ENCODE assay signal across 9 cellular contexts in genomic region chr11:116357769-116358544, GRCh38.
A peak's percentile ranks its signal among the peaks of the same experiment; 100 is the strongest.
DNase-seq lines count a peak whose midpoint lies in the region; ATAC-seq and TF ChIP-seq lines count a peak whose summit lies in the region.
"Had no signal": no experiment of that assay in that cellular context is flagged by ENCODE, and none has a peak within 500 bp of the region (broad histone marks: within the 10 kb centered on the region; RNA-seq: fewer than 3 reads in every experiment).

No MANE protein-coding gene starts in this region.

- no peak overlapping the region for H2BK12ac ChIP-seq in H9 (ENCODE audit: insufficient read length, low read depth, low read length)

- peaks cover 24 to 45% of the 10 kb centered on the region in 2 experiments for H3K4me1 Mint-ChIP-seq in H9
- peaks cover 22% of the 10 kb centered on the region for H3K4me1 Mint-ChIP-seq in memory B cell

- H2BK20ac ChIP-seq in H9 (ENCODE audit: low read depth, low read length, poor library complexity, severe bottlenecking), result no peak overlapping the region

- no CpG with 5 or more reads among the region's 38 CpGs for WGBS in H9 (ENCODE audit: extremely low coverage, insufficient read length, low lambda C conversion rate)

- peaks cover 0 to 6% (median 0%) of the 10 kb centered on the region in 3 experiments; a peak in 1 of 7 replicates for H3K36me3 Mint-ChIP-seq in H9 (ENCODE audit: insufficient read depth in 1 of 3, low read depth in 3 of 3)
- H3K36me3 Mint-ChIP-seq in memory B cell, result no peaks in the 10 kb centered on the region

- H3K4me2 ChIP-seq in H9 (ENCODE audit: insufficient read depth, insufficient read length, low read length), result no peak overlapping the region

- H3K27me3 Mint-ChIP-seq in H9 (ENCODE audit: low read depth), result peaks cover 5% of the 10 kb centered on the region; the same call in 1 of the 2 replicates
- H3K27me3 Mint-ChIP-seq in memory B cell, result no peaks in the 10 kb centered on the region

- H2BK15ac ChIP-seq in H9 (ENCODE audit: low read depth, low read length), result no peak overlapping the region

- H3K9me3 ChIP-seq in H9 (ENCODE audit: control insufficient read depth, low read depth, low read length) (no peaks in the 10 kb centered on the region), colonic mucosa (no peaks in the 10 kb centered on the region)

- H3K56ac ChIP-seq in H9 (ENCODE audit: insufficient read length, low read depth, low read length), result no peak overlapping the region

- peak; percentile 93 for TF ChIP-seq CTCF in C4-2B (conservative IDR thresholded peaks at IDR 0.05)
- peak; percentile 99 for TF ChIP-seq CTCF in H9 (conservative IDR thresholded peaks at IDR 0.05)
- peak; percentile 61 for TF ChIP-seq CTCF in colonic mucosa (IDR thresholded peaks at IDR 0.05)

- H3K27me3 ChIP-seq in H9 (ENCODE audit: insufficient read depth, low read length), result no peaks in the 10 kb centered on the region
- H3K27me3 ChIP-seq in colonic mucosa, result peaks cover 7% of the 10 kb centered on the region

- no peaks in the 10 kb centered on the region for H3K79me1 ChIP-seq in H9 (ENCODE audit: insufficient read depth, low read depth, low read length, poor library complexity, severe bottlenecking)

- H3K4me3 Mint-ChIP-seq in H9 (no peak overlapping the region), memory B cell (no peak overlapping the region)
- H3K4me3 Mint-ChIP-seq: activated T-cell treated with anti-CD3 and anti-CD28 coated beads, Interleukin-2, amount 50 U/mL, for 72 hours had no signal

- intact Hi-C loops in colonic mucosa (cut with DNase I), result loop anchor here (2.0 kb wide), 1 partner anchor 143 kb away; no protein-coding TSS in a partner anchor

- H3K9ac ChIP-seq in H9 (ENCODE audit: extremely low read depth, insufficient read length, low read length) (no peak overlapping the region), colonic mucosa (ENCODE audit: low read depth in 2 of 2, low read length in 2 of 2) (no peak overlapping the region)

- H3K14ac ChIP-seq in H9 (ENCODE audit: insufficient read depth, low read length), result no peak overlapping the region

- H4K5ac ChIP-seq in H9 (ENCODE audit: insufficient read length, low read depth, low read length), result no peak overlapping the region

- DNase-seq in H9 (peak; percentile 93), colonic mucosa (peak; percentile 35), memory B cell (ENCODE audit: low spot score in 2 of 2) (peak in 1 of 2 donors; percentile 11), SKM-1 treated with dmso at 0.1 percent for 144 hours (lab: John Stamatoyannopoulos, UW; ENCODE audit: unreplicated experiment) (no peak)
- no peak for DNase-seq in stimulated activated CD4-positive, alpha-beta T cell treated with anti-CD3 and anti-CD28 coated beads, Interleukin-2, amount 100 ng/mL, for 24 hours

- H4K8ac ChIP-seq in H9 (replicated peaks; ENCODE audit: insufficient read length, low read depth, low read length), result no peak overlapping the region

- no peak overlapping the region for H2AFZ ChIP-seq in H9 (ENCODE audit: low read length)

- ATAC-seq in memory B cell (ENCODE audit: low read depth), result peak; percentile 74
- no peak for ATAC-seq in HG03460 (IDR thresholded peaks at IDR 0.05; ENCODE audit: unreplicated experiment)
- ATAC-seq in GM18867 (IDR thresholded peaks at IDR 0.05; ENCODE audit: unreplicated experiment), result no peak
- ATAC-seq: activated T-cell treated with anti-CD3 and anti-CD28 coated beads, Interleukin-2, amount 50 U/mL, for 72 hours had no signal

- H3K23me2 ChIP-seq in H9 (ENCODE audit: insufficient read length, low read depth, low read length, poor library complexity, severe bottlenecking), result no peaks in the 10 kb centered on the region

- H3K9me3 Mint-ChIP-seq in H9 (no peaks in the 10 kb centered on the region; a peak in 1 of 5 replicates), memory B cell (no peaks in the 10 kb centered on the region)
- H3K9me3 Mint-ChIP-seq: activated T-cell treated with anti-CD3 and anti-CD28 coated beads, Interleukin-2, amount 50 U/mL, for 72 hours had no signal

- H3K36me3 ChIP-seq in colonic mucosa, result no peaks in the 10 kb centered on the region

- no peak overlapping the region for H2BK120ac ChIP-seq in H9 (ENCODE audit: low read depth, low read length, poor library complexity, severe bottlenecking)

- H3K23ac ChIP-seq in H9 (ENCODE audit: insufficient read length, low read depth, low read length), result no peak overlapping the region

- H3K27ac Mint-ChIP-seq in H9 (peak overlapping the region in 1 of 3 experiments; percentile 22; a peak in 2 of 7 replicates), memory B cell (no peak overlapping the region)
- H3K27ac Mint-ChIP-seq: activated T-cell treated with anti-CD3 and anti-CD28 coated beads, Interleukin-2, amount 50 U/mL, for 72 hours had no signal

- no peak overlapping the region for H3K27ac ChIP-seq in C4-2B
- no peak overlapping the region for H3K27ac ChIP-seq in H9 (ENCODE audit: insufficient read length, low read depth, low read length)
- no peak overlapping the region for H3K27ac ChIP-seq in colonic mucosa

- no peak overlapping the region for H4K91ac ChIP-seq in H9 (ENCODE audit: insufficient read length, low read depth, low read length)

- H3K18ac ChIP-seq in H9 (ENCODE audit: insufficient read length, low read depth, low read length), result no peak overlapping the region

- H3K4me3 ChIP-seq in colonic mucosa, result no peak overlapping the region

- H3K4ac ChIP-seq in H9 (ENCODE audit: low read depth, low read length), result no peak overlapping the region

- no peaks in the 10 kb centered on the region for H3K4me1 ChIP-seq in H9 (ENCODE audit: insufficient read depth, low read length)
- H3K4me1 ChIP-seq in colonic mucosa, result no peaks in the 10 kb centered on the region

- H4K20me1 ChIP-seq in H9 (ENCODE audit: control insufficient read depth, insufficient read depth, insufficient read length), result no peaks in the 10 kb centered on the region

- no peak overlapping the region for H3T11ph ChIP-seq in H9 (ENCODE audit: low read length)

- no peak overlapping the region for H2AK5ac ChIP-seq in H9 (ENCODE audit: insufficient read length, low read length)

- no peak overlapping the region for H2BK5ac ChIP-seq in H9 (ENCODE audit: insufficient read length, low read length)

- H3K79me2 ChIP-seq in H9 (ENCODE audit: insufficient read depth, low read length), result no peaks in the 10 kb centered on the region

Comparison
In these comparisons a context has a peak if more than half of its experiments do, and no peak if none do; other contexts are left out.
1. DNase-seq: peak in H9 (single experiment) and colonic mucosa (single experiment); none in stimulated activated CD4-positive, alpha-beta T cell treated with anti-CD3 and anti-CD28 coated beads, Interleukin-2, amount 100 ng/mL, for 24 hours (0 of 2) and SKM-1 treated with dmso at 0.1 percent for 144 hours (single experiment).
2. Peak in every context shown above with its lines, with median percentiles within 50 percentile points of each other: CTCF ChIP-seq.